ENCODE assay signal across 1 cellular context in the genomic region with DNA sequence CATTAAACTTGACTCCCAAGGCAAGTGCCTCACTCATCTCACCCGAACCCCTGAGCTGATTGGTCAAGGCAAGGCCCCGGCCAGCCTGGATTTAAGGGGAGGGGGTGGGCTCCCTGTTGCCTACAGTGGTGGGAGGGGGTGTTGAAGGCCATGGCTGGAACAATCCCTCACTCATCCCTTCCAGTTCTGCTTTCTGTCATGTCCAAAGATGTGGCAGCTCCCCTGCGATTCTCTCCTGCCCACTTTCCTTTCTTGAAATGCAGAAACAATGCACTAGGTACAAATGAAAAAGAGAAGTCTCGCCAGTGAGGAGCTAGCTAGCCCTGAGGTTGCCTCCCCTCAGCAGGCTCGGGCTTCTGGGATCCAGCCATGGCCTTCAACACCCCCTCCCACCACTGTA.
TF ChIP-seq lines count a peak whose summit lies in the region.

No MANE protein-coding gene starts in this region.

TF ChIP-seq in IMR-90, 13 proteins besides CTCF, POLR2A, EP300 and RAD21 (continued from another document):
- TF ChIP-seq MXI1 (IDR thresholded peaks at IDR 0.05; ENCODE audit: borderline replicate concordance, low read depth, low read length) (no peak), MAFK (IDR thresholded peaks at IDR 0.05; ENCODE audit: low read depth, low read length) (no peak), BHLHE40 (IDR thresholded peaks at IDR 0.05; ENCODE audit: low read depth, low read length) (no peak), RCOR1 (IDR thresholded peaks at IDR 0.05; ENCODE audit: insufficient replicate concordance, low read length) (no peak)
